Comparison of ENCODE assay signal across 2 cellular contexts in the genomic region with DNA sequence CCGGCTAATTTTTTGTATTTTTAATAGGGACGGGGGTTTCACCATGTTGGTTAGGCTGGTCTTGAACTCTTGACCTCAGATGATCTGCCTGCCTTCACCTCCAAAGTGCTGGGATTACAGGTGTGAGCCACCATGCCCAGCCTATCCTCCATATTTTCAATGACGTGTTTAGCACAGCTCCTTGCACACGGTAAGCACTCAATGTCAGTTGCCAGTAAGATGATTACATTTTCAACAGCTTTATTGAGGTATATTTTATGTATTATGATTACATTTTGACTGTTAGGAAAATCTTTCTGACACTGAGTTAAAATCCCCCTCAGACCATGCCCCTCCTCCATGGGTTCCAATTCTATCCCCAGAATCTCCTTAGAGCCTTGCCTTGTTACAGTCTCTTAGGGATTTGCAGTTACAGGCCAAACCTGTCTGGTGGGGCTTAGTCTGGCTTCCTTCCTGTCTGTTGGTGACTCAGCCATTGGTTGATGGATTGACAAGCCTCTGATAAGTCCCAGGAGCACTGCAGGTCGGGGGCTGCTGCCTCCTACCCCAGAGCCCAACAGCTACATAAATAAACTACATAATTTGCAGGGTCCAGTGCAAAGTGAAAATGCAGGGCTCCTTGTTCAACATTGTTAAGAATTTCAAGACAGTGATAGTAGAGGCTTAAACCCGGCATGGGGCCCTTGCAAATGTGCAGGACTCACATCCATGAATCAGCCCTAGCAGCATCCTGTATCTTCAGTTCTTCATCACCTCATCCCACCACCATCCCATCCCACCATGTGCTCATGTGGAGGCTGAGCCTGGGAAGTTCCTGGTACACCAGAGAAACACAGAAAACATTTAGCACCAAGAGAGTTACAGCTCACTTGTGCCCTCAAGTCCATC.
TF ChIP-seq lines count a peak whose summit lies in the region.

No MANE protein-coding gene starts in this region.

TF ChIP-seq in WTC11, 78 proteins besides CTCF, POLR2A, EP300 and RAD21:
- TF ChIP-seq ZNF671 (CRISPR knock-in tag; IDR thresholded peaks at IDR 0.05), result no peak
- TF ChIP-seq JUN (CRISPR knock-in tag; IDR thresholded peaks at IDR 0.05), result no peak
- no peak for TF ChIP-seq CREM (CRISPR knock-in tag; IDR thresholded peaks at IDR 0.05)
- TF ChIP-seq TCF7 (CRISPR knock-in tag; IDR thresholded peaks at IDR 0.05; ENCODE audit: low read depth), result no peak
- TF ChIP-seq, protein P1, sequence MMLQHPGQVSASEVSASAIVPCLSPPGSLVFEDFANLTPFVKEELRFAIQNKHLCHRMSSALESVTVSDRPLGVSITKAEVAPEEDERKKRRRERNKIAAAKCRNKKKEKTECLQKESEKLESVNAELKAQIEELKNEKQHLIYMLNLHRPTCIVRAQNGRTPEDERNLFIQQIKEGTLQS (CRISPR knock-in tag; conservative IDR thresholded peaks at IDR 0.05), result no peak
- no peak for TF ChIP-seq ELF4 (CRISPR knock-in tag; IDR thresholded peaks at IDR 0.05; ENCODE audit: low read depth)
- TF ChIP-seq, protein P2, sequence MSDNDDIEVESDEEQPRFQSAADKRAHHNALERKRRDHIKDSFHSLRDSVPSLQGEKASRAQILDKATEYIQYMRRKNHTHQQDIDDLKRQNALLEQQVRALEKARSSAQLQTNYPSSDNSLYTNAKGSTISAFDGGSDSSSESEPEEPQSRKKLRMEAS (CRISPR knock-in tag; IDR thresholded peaks at IDR 0.05), result no peak
- TF ChIP-seq FOXK1 (CRISPR knock-in tag; IDR thresholded peaks at IDR 0.05), result no peak
- no peak for TF ChIP-seq PRRX2 (CRISPR knock-in tag; IDR thresholded peaks at IDR 0.05)
- TF ChIP-seq, protein P3, sequence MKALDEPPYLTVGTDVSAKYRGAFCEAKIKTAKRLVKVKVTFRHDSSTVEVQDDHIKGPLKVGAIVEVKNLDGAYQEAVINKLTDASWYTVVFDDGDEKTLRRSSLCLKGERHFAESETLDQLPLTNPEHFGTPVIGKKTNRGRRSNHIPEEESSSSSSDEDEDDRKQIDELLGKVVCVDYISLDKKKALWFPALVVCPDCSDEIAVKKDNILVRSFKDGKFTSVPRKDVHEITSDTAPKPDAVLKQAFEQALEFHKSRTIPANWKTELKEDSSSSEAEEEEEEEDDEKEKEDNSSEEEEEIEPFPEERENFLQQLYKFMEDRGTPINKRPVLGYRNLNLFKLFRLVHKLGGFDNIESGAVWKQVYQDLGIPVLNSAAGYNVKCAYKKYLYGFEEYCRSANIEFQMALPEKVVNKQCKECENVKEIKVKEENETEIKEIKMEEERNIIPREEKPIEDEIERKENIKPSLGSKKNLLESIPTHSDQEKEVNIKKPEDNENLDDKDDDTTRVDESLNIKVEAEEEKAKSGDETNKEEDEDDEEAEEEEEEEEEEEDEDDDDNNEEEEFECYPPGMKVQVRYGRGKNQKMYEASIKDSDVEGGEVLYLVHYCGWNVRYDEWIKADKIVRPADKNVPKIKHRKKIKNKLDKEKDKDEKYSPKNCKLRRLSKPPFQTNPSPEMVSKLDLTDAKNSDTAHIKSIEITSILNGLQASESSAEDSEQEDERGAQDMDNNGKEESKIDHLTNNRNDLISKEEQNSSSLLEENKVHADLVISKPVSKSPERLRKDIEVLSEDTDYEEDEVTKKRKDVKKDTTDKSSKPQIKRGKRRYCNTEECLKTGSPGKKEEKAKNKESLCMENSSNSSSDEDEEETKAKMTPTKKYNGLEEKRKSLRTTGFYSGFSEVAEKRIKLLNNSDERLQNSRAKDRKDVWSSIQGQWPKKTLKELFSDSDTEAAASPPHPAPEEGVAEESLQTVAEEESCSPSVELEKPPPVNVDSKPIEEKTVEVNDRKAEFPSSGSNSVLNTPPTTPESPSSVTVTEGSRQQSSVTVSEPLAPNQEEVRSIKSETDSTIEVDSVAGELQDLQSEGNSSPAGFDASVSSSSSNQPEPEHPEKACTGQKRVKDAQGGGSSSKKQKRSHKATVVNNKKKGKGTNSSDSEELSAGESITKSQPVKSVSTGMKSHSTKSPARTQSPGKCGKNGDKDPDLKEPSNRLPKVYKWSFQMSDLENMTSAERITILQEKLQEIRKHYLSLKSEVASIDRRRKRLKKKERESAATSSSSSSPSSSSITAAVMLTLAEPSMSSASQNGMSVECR (CRISPR knock-in tag; IDR thresholded peaks at IDR 0.05; ENCODE audit: borderline replicate concordance), result no peak
- TF ChIP-seq CREB1 (CRISPR knock-in tag; IDR thresholded peaks at IDR 0.05), result no peak
- TF ChIP-seq, protein P4, sequence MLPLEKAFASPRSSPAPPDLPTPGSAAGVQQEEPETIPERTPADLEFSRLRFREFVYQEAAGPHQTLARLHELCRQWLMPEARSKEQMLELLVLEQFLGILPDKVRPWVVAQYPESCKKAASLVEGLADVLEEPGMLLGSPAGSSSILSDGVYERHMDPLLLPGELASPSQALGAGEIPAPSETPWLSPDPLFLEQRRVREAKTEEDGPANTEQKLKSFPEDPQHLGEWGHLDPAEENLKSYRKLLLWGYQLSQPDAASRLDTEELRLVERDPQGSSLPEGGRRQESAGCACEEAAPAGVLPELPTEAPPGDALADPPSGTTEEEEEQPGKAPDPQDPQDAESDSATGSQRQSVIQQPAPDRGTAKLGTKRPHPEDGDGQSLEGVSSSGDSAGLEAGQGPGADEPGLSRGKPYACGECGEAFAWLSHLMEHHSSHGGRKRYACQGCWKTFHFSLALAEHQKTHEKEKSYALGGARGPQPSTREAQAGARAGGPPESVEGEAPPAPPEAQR (CRISPR knock-in tag; IDR thresholded peaks at IDR 0.05), result no peak

TF ChIP-seq in HepG2, 621 proteins besides CTCF, POLR2A, EP300 and RAD21:
- TF ChIP-seq ETV5 (CRISPR knock-in tag; IDR thresholded peaks at IDR 0.05; ENCODE audit: borderline replicate concordance) (peak; percentile 33; the same call in 1 of the 2 replicates), ARNTL (CRISPR knock-in tag; IDR thresholded peaks at IDR 0.05) (no peak), FOSL2 (CRISPR knock-in tag; IDR thresholded peaks at IDR 0.05) (peak; percentile 40)
